In the genomic region with DNA sequence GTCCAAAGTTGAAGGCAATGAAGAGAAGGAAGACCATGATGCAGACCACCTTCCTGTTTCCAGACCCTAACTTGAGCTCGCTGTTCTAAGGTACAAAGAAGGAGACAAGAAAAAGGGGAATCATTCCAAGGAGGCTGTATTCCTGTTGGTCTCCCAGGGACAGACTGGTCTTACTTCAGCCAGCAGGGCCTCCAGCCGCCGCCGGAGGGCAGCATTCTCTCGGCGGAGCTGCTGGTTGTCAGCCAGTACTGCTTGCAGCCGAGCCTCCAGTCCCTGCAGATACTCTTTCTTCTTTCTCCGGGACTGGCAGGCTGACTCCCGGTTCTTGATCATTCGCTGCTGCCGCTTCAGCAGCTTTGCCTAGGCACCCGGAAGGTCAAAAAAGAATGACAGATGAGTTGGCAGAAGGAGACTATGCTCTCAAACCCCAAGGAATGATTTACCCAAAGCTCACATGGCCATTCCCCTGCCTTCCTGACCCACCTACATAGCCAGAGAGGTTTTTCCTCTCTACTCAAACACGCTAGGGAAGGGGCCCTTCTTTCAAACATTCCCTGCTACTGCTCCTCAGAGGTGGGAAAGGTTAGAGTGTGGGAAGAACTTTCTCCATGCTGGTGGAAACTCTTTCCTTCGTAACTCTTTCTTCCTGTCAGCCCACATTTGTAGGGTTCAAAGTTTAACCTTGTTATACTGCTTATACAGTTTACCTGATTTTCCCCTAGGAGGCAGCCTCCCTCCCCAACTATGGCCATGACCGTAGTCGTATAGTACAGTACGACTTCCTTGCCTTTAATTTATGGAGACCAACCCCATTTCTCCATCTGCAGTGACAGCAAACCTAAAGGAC, we compare ENCODE assay signal across 8 cellular contexts.
A peak's percentile ranks its signal among the peaks of the same experiment; 100 is the strongest.
DNase-seq lines count a peak whose midpoint lies in the region; ATAC-seq and TF ChIP-seq lines count a peak whose summit lies in the region.

No MANE protein-coding gene starts in this region.

- no peaks in the 10 kb centered on the region for H3K9me3 ChIP-seq in WERI-Rb-1 (ENCODE audit: severe bottlenecking)

- in situ Hi-C loops in brain microvascular endothelial cell (cut with HindIII; ENCODE audit: low pct_ligation_motif_present, low sequenced_read_pairs): no loop called here

- H3K4me3 ChIP-seq in WERI-Rb-1 (ENCODE audit: low read depth, low read length) (no peak overlapping the region), brain microvascular endothelial cell (ENCODE audit: low read depth, low read length) (no peak overlapping the region), skeletal muscle cell (ENCODE audit: low read depth, low read length) (no peak overlapping the region)

- H3K27ac ChIP-seq in WERI-Rb-1: no peak overlapping the region
- H3K27ac ChIP-seq in brain microvascular endothelial cell: no peak overlapping the region

- ATAC-seq in HG02852 (IDR thresholded peaks at IDR 0.05; ENCODE audit: unreplicated experiment): no peak

- DNase-seq in SIG-M5 treated with dmso at 0.1 percent for 504 hours (lab: John Stamatoyannopoulos, UW; ENCODE audit: unreplicated experiment) (peak; percentile 49), SIG-M5 (lab: John Stamatoyannopoulos, UW) (no peak), NCI-H2196 (lab: John Stamatoyannopoulos, UW; ENCODE audit: unreplicated experiment) (peak; percentile 77), WERI-Rb-1 (peak; percentile 95), brain microvascular endothelial cell (peak; percentile 85), iPS-NIHi11 (ENCODE audit: low spot score) (peak; percentile 90), skeletal muscle cell (ENCODE audit: low read depth) (peak; percentile 59)

- H3K36me3 ChIP-seq in WERI-Rb-1 (peaks cover 84% of the 10 kb centered on the region), brain microvascular endothelial cell (replicated peaks) (peaks cover 43% of the 10 kb centered on the region)

- no peaks in the 10 kb centered on the region for H3K27me3 ChIP-seq in WERI-Rb-1 (ENCODE audit: insufficient read depth, low read depth, severe bottlenecking)
- H3K27me3 ChIP-seq in brain microvascular endothelial cell (replicated peaks): no peaks in the 10 kb centered on the region

- TF ChIP-seq CTCF in WERI-Rb-1 (IDR thresholded peaks at IDR 0.05; ENCODE audit: low read depth, low read length) (peak; percentile 100), brain microvascular endothelial cell (IDR thresholded peaks at IDR 0.05; ENCODE audit: low read depth, low read length, missing control alignments) (peak; percentile 95)
